Comparison of ENCODE assay signal across 32 cellular contexts in the genomic region with DNA sequence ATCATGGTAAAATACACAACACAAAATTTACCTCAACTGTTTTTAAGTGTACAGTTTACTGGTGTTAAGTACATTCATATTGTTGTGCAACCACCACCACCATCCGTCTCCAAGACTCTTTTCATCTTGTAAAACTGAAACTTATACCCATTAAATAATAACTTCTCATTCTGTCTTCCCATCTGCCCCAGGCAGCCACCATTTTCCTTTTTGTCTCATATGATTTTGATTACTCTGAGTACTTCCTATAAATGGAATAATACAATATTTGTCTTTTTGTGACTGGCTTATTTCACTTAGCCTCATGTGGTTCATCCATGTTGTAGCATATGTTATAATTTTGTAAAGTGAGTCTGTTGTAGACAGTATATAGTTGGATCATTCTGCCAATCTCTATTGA.
"Had no signal": no experiment of that assay in that cellular context is flagged by ENCODE, and none has a peak within 500 bp of the region (broad histone marks: within the 10 kb centered on the region; RNA-seq: fewer than 3 reads in every experiment).

No MANE protein-coding gene starts in this region.

- H3K4me1 ChIP-seq: adrenal gland, ascending aorta, body of pancreas, breast epithelium had no signal

- H3K4me3 ChIP-seq: adrenal gland, ascending aorta, body of pancreas, breast epithelium, cardiac muscle cell had no signal

- H3K27me3 ChIP-seq: adrenal gland, ascending aorta, body of pancreas, brain microvascular endothelial cell, breast epithelium, cardiac muscle cell had no signal

- H3K36me3 ChIP-seq: adrenal gland, ascending aorta, brain microvascular endothelial cell, breast epithelium, cardiac muscle cell had no signal

- ATAC-seq: activated naive CD4-positive, alpha-beta T cell treated with anti-CD3 and anti-CD28 coated beads, Interleukin-2, amount 50 U/mL, for 72 hours; activated naive CD8-positive, alpha-beta T cell treated with anti-CD3 and anti-CD28 coated beads, Interleukin-2, amount 50 U/mL, for 24 hours; activated T-cell treated with anti-CD3 and anti-CD28 coated beads, Interleukin-2, amount 50 U/mL, for 4 hours; activated T-cell treated with anti-CD3 and anti-CD28 coated beads, Interleukin-2, amount 50 U/mL, for 72 hours; activated T-helper 17 cell treated with anti-CD3 and anti-CD28 coated beads, Interleukin-2, amount 50 U/mL, for 72 hours; body of pancreas had no signal

- DNase-seq: activated effector memory CD4-positive, alpha-beta T cell treated with anti-CD3 and anti-CD28 coated beads, Interleukin-2, amount 50 U/mL, for 16 hours; activated effector memory CD4-positive, alpha-beta T cell treated with Interleukin-2 at 50 U/mL for 16 hours; activated gamma-delta T cell; activated gamma-delta T cell treated with Interleukin-2 at 50 U/mL for 16 hours; activated naive CD4-positive, alpha-beta T cell; activated naive CD4-positive, alpha-beta T cell treated with anti-CD3 and anti-CD28 coated beads for 36 hours; activated naive CD4-positive, alpha-beta T cell treated with anti-CD3 and anti-CD28 coated beads, Interleukin-2, amount 10 ng/mL, durations not matched to agents 7 days and 5 days; activated naive CD4-positive, alpha-beta T cell treated with anti-CD3 and anti-CD28 coated beads, Interleukin-2, amount 50 U/mL, for 16 hours; activated naive CD4-positive, alpha-beta T cell treated with Interleukin-2 at 50 U/mL for 16 hours; activated naive CD8-positive, alpha-beta T cell treated with anti-CD3 and anti-CD28 coated beads for 36 hours; activated naive CD8-positive, alpha-beta T cell treated with anti-CD3 and anti-CD28 coated beads, Interleukin-2, amount 10 ng/mL, durations not matched to agents 7 days and 5 days; activated naive CD8-positive, alpha-beta T cell treated with anti-CD3 and anti-CD28 coated beads, Interleukin-2, amount 50 U/mL, for 24 hours; activated T-cell treated with anti-CD3 and anti-CD28 coated beads, Interleukin-2, amount 50 U/mL, for 1 hour; activated T-cell treated with anti-CD3 and anti-CD28 coated beads, Interleukin-2, amount 50 U/mL, for 24 hours; activated T-cell treated with anti-CD3 and anti-CD28 coated beads, Interleukin-2, amount 50 U/mL, for 4 hours; activated T-cell treated with anti-CD3 and anti-CD28 coated beads, Interleukin-2, amount 50 U/mL, for 48 hours; activated T-cell treated with anti-CD3 and anti-CD28 coated beads, Interleukin-2, amount 50 U/mL, for 72 hours; adrenal gland; amniotic stem cell; amygdala; anterior cingulate cortex; aorta; body of pancreas; brain microvascular endothelial cell; caudate nucleus; central memory CD4-positive, alpha-beta T cell; cerebellar nuclear complex had no signal

- H3K27ac ChIP-seq: adrenal gland, ascending aorta, body of pancreas, brain microvascular endothelial cell, breast epithelium, cardiac muscle cell had no signal

- H3K9me3 ChIP-seq: adrenal gland, ascending aorta, body of pancreas had no signal
